In the genomic region with DNA sequence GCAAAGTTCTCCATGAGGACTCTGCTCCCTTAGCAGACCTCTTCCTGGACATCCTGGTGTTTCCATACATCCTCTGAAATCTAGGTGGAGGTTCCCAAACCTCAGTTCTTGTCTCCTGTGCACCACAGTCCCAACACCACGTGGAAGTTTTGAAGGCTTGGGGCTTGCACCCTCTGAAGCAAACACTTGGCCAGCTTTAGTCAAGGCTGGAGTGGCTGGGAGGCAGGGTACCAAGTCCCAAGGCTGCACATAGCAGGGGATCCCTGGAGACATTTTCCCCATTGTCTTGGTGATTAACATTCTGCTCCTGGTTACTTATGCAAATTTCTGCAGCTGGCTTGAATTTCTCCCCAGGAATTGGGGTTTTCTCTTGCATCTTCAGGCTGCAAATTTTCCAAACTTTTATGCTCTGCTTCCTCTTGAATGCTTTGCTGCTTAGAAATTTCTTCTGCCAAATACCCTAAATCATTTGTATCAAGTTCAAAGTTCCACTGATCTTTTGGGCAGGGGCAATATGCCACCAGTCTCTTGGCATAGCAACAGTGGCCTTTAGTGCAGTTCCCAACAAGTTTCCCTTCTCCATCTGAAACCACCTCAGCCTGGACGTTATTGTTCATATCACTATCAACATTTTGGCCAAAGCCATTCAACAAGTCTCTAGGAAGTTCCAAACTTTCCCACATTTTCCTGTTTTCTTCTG, we compare ENCODE assay signal across 10 cellular contexts. TPM values are rescaled to one million over a fixed set of nuclear protein-coding genes. Genes with fewer than 3 reads are reported as not detected.
DNase-seq lines count a peak whose midpoint lies in the region; FAIRE-seq and TF ChIP-seq lines count a peak whose summit lies in the region.
"Not testable (repeated sequence)": the region's sequence is repeated elsewhere in the genome, so short reads cannot be mapped to it uniquely, and the experiment has no call there.
"Had no signal": no experiment of that assay in that cellular context is flagged by ENCODE, and none has a peak within 500 bp of the region (broad histone marks: within the 10 kb centered on the region; RNA-seq: fewer than 3 reads in every experiment).

No MANE protein-coding gene starts in this region.

- H3K4me2 ChIP-seq in H9 (ENCODE audit: insufficient read depth, insufficient read length, low read length) (peak overlapping the region; percentile 31), H1 (ENCODE audit: insufficient read depth in 1 of 2, low read depth in 2 of 2, low read length in 2 of 2) (peak overlapping the region; percentile 35 to 56; a peak in 3 of 4 replicates)
- not testable (repeated sequence) for H3K4me2 ChIP-seq in neuronal stem cell (ENCODE audit: insufficient read depth, low read length, poor library complexity, severe bottlenecking)

- not testable (repeated sequence) for H2BK20ac ChIP-seq in H9 (ENCODE audit: low read depth, low read length, poor library complexity, severe bottlenecking)
- H2BK20ac ChIP-seq in H1 (ENCODE audit: low read length), result peak overlapping the region; percentile 100

- H3K4me3 ChIP-seq in NT2/D1 (ENCODE audit: insufficient read length, low read depth); liver (ENCODE audit: low read depth in 1 of 3, low read length in 3 of 3); neuronal stem cell (ENCODE audit: low read length in 2 of 2): not testable (repeated sequence)
- H3K4me3 ChIP-seq in H1 (ENCODE audit: extremely low read depth in 1 of 4, insufficient read depth in 2 of 4, low read depth in 3 of 4, low read length in 4 of 4), result peak overlapping the region in 1 of 4 experiments; percentile 10; a peak in 1 of 8 replicates
- H3K4me3 ChIP-seq in iPS-20b (ENCODE audit: low read length), result peak overlapping the region; percentile 28; the same call in 1 of the 2 replicates

- H2BK15ac ChIP-seq in H9 (ENCODE audit: low read depth, low read length); H1 (ENCODE audit: low read length); neuronal stem cell (ENCODE audit: low read length): not testable (repeated sequence)

- not testable (repeated sequence) for H3K36me3 ChIP-seq in NT2/D1 (ENCODE audit: insufficient read depth, insufficient read length, low read length); H1 (ENCODE audit: control insufficient read depth in 2 of 4, insufficient read depth in 4 of 4, low read length in 3 of 4); iPS-20b (ENCODE audit: insufficient read depth, low read depth, low read length); liver (ENCODE audit: control insufficient read depth in 4 of 4, insufficient read depth in 3 of 4, low read depth in 1 of 4, low read length in 3 of 4); neuronal stem cell (replicated peaks in 1 of 2; ENCODE audit: control insufficient read depth in 2 of 2, insufficient read depth in 2 of 2, low read length in 2 of 2)

- peaks cover 18 to 24% of the 10 kb centered on the region in 2 experiments for H3K9me3 Mint-ChIP-seq in H9

- H3K4ac ChIP-seq in H9 (ENCODE audit: low read depth, low read length); neuronal stem cell (ENCODE audit: low read length): not testable (repeated sequence)
- peak overlapping the region; percentile 87 for H3K4ac ChIP-seq in H1 (replicated peaks; ENCODE audit: insufficient read length, low read depth, low read length)

- not testable (repeated sequence) for H3T11ph ChIP-seq in H9 (ENCODE audit: low read length)

- H2BK120ac ChIP-seq in H9 (ENCODE audit: low read depth, low read length, poor library complexity, severe bottlenecking); neuronal stem cell (ENCODE audit: low read depth, low read length): not testable (repeated sequence)
- H2BK120ac ChIP-seq in H1 (replicated peaks; ENCODE audit: low read depth, low read length), result peak overlapping the region; percentile 92

- H3K27ac Mint-ChIP-seq in H9, result peak overlapping the region; percentile 83 to 98 (median 95)

- H4K91ac ChIP-seq in H9 (ENCODE audit: insufficient read length, low read depth, low read length); neuronal stem cell (ENCODE audit: low read depth, low read length, poor library complexity): not testable (repeated sequence)
- H4K91ac ChIP-seq in H1 (replicated peaks; ENCODE audit: insufficient read length, low read length), result peak overlapping the region; percentile 88

- TF ChIP-seq RAD21 in H1 (IDR thresholded peaks at IDR 0.05 in 1 of 2, conservative IDR thresholded peaks at IDR 0.05 in 1 of 2; ENCODE audit: low read depth in 2 of 2, low read length in 2 of 2); liver (IDR thresholded peaks at IDR 0.05): not testable (repeated sequence)

- not testable (repeated sequence) for H4K5ac ChIP-seq in H9 (ENCODE audit: insufficient read length, low read depth, low read length); H1 (ENCODE audit: insufficient read length, low read depth, low read length)

- H3K56ac ChIP-seq in H9 (ENCODE audit: insufficient read length, low read depth, low read length); H1 (replicated peaks; ENCODE audit: insufficient read length, low read depth, low read length): not testable (repeated sequence)

- TF ChIP-seq EP300 in H1 (IDR thresholded peaks at IDR 0.05; ENCODE audit: borderline replicate concordance in 1 of 2, low read depth in 2 of 2, low read length in 2 of 2), result not testable (repeated sequence)

- TF ChIP-seq POLR2A in H1 (IDR thresholded peaks at IDR 0.05; ENCODE audit: control extremely low read depth in 1 of 2, low read depth in 2 of 2, low read length in 2 of 2), result not testable (repeated sequence)

- H4K8ac ChIP-seq in H9 (replicated peaks; ENCODE audit: insufficient read length, low read depth, low read length); H1 (ENCODE audit: extremely low read depth, insufficient read depth, low read length); neuronal stem cell (ENCODE audit: low read depth, low read length): not testable (repeated sequence)

- peaks cover 27% of the 10 kb centered on the region; the same call in 1 of the 2 replicates for H3K4me1 ChIP-seq in H9 (ENCODE audit: insufficient read depth, low read length)
- not testable (repeated sequence) for H3K4me1 ChIP-seq in NT2/D1 (ENCODE audit: insufficient read depth, insufficient read length); neuronal stem cell (ENCODE audit: control insufficient read depth in 2 of 2, insufficient read depth in 1 of 2, low read depth in 1 of 2, low read length in 2 of 2)
- peaks cover 16 to 35% (median 23%) of the 10 kb centered on the region in 4 experiments for H3K4me1 ChIP-seq in H1 (replicated peaks in 1 of 4; ENCODE audit: control insufficient read depth in 3 of 4, insufficient read depth in 4 of 4, low read length in 3 of 4)
- peaks cover 31% of the 10 kb centered on the region for H3K4me1 ChIP-seq in iPS-20b (ENCODE audit: insufficient read depth, low read length)
- peaks cover 9 to 62% (median 28%) of the 10 kb centered on the region in 4 donors for H3K4me1 ChIP-seq in liver (ENCODE audit: control insufficient read depth in 4 of 4, insufficient read depth in 4 of 4, low read length in 3 of 4)

- peaks cover 53% of the 10 kb centered on the region in 2 experiments for H3K4me1 Mint-ChIP-seq in H9

- POLR2A ChIA-PET in H1 (lab: Charles Lee; ENCODE audit: partially characterized antibody), result interaction anchor here (0.7 to 1.2 kb wide), 2 partner anchors 56 to 209 kb away, joined by 3 read pairs; no protein-coding TSS in a partner anchor

- FAIRE-seq in H1 (lab: Jason Lieb, UNC), result peak; percentile 62

- not testable (repeated sequence) for H2AK5ac ChIP-seq in H9 (ENCODE audit: insufficient read length, low read length); neuronal stem cell (ENCODE audit: low read depth, low read length)
- H2AK5ac ChIP-seq in H1 (ENCODE audit: low read depth, low read length), result peak overlapping the region; percentile 75; the same call in 1 of the 2 replicates

- H3K27ac ChIP-seq in H9 (ENCODE audit: insufficient read length, low read depth, low read length) (peak overlapping the region; percentile 40), liver (ENCODE audit: low read depth in 1 of 2, low read length in 2 of 2) (peak overlapping the region; percentile 92 to 93)
- H3K27ac ChIP-seq in H1 (ENCODE audit: low read depth, low read length); iPS-20b (ENCODE audit: low read length); neuronal stem cell (replicated peaks; ENCODE audit: low read length): not testable (repeated sequence)

- no CpG with 5 or more reads among the region's 2 CpGs for WGBS in H9 (ENCODE audit: extremely low coverage, insufficient read length, low lambda C conversion rate)
- 17% methylated on average over 2 of the region's 2 CpGs; no CpG with 5 or more reads in 1 of the 2 experiments for WGBS in H1 (ENCODE audit: extremely low coverage in 1 of 2, insufficient coverage in 1 of 2, insufficient read length in 1 of 2, insufficient replicate concordance in 2 of 2, low coverage in 1 of 2, low lambda C conversion rate in 2 of 2, missing lambda C conversion rate in 1 of 2), 2 experiments
- 13% methylated on average over 2 of the region's 2 CpGs for WGBS in liver
- no CpG with 5 or more reads among the region's 2 CpGs for WGBS in neuronal stem cell (ENCODE audit: extremely low coverage in 2 of 2, insufficient read length in 2 of 2, insufficient replicate concordance in 1 of 2), 2 donors

- H3K9me3 ChIP-seq in H9 (ENCODE audit: control insufficient read depth, low read depth, low read length); NT2/D1 (ENCODE audit: insufficient read depth, low read length); H1 (ENCODE audit: insufficient read depth in 2 of 2, low read depth in 1 of 2, low read length in 1 of 2); iPS-20b (ENCODE audit: insufficient read depth, low read depth, low read length); liver (ENCODE audit: control insufficient read depth in 4 of 4, low read length in 3 of 4); neuronal stem cell (replicated peaks in 1 of 2; ENCODE audit: control insufficient read depth in 2 of 2, insufficient read depth in 1 of 2, low read depth in 1 of 2, low read length in 2 of 2): not testable (repeated sequence)

- not testable (repeated sequence) for H3K27me3 Mint-ChIP-seq in H9 (ENCODE audit: low read depth)

- not testable (repeated sequence) for H4K20me1 ChIP-seq in H9 (ENCODE audit: control insufficient read depth, insufficient read depth, insufficient read length); H1 (replicated peaks in 1 of 2; ENCODE audit: control insufficient read depth in 1 of 2, insufficient read depth in 2 of 2, low read length in 2 of 2)

- DNase-seq in H9 (peak; percentile 61), NT2/D1 (ENCODE audit: low read depth, low spot score) (peak; percentile 48)
- not testable (repeated sequence) for DNase-seq in H1 (ENCODE audit: low read depth in 1 of 2, low spot score in 2 of 2); neuronal stem cell (ENCODE audit: low spot score)

- H3K14ac ChIP-seq in H9 (ENCODE audit: insufficient read depth, low read length); H1 (ENCODE audit: insufficient read length); neuronal stem cell (ENCODE audit: low read length): not testable (repeated sequence)

- not testable (repeated sequence) for H3K79me2 ChIP-seq in H9 (ENCODE audit: insufficient read depth, low read length); H1 (ENCODE audit: control insufficient read depth in 1 of 2, insufficient read depth in 2 of 2, low read length in 2 of 2)

- H3K27me3 ChIP-seq in H9 (ENCODE audit: insufficient read depth, low read length); NT2/D1 (ENCODE audit: insufficient read depth, insufficient read length); H1 (replicated peaks in 1 of 4; ENCODE audit: control insufficient read depth in 3 of 4, extremely low read depth in 1 of 4, insufficient read depth in 3 of 4, low read length in 3 of 4); iPS-20b (ENCODE audit: insufficient read depth, low read length); liver (ENCODE audit: control insufficient read depth in 4 of 4, insufficient read depth in 4 of 4, low read length in 3 of 4); neuronal stem cell (ENCODE audit: control insufficient read depth in 3 of 3, insufficient read depth in 3 of 3, low read depth in 1 of 3, low read length in 3 of 3): not testable (repeated sequence)

- CTCF ChIA-PET in H1 (lab: Charles Lee; ENCODE audit: partially characterized antibody), result not testable (repeated sequence)

- H3K23me2 ChIP-seq in H9 (ENCODE audit: insufficient read length, low read depth, low read length, poor library complexity, severe bottlenecking); H1 (ENCODE audit: low read depth, low read length): not testable (repeated sequence)

- H2BK12ac ChIP-seq in H9 (ENCODE audit: insufficient read length, low read depth, low read length); neuronal stem cell (ENCODE audit: low read length): not testable (repeated sequence)
- H2BK12ac ChIP-seq in H1 (ENCODE audit: low read depth, low read length), result peak overlapping the region; percentile 94; the same call in 1 of the 2 replicates

- not testable (repeated sequence) for TF ChIP-seq CTCF in H9 (conservative IDR thresholded peaks at IDR 0.05); H1 (IDR thresholded peaks at IDR 0.05; ENCODE audit: control extremely low read depth in 1 of 3, insufficient read depth in 1 of 3, low read depth in 1 of 3, low read length in 3 of 3); liver (IDR thresholded peaks at IDR 0.05; ENCODE audit: low read depth, low read length, missing input control)

- peaks cover 3 to 27% (median 15%) of the 10 kb centered on the region in 3 experiments; a peak in 6 of 7 replicates for H3K36me3 Mint-ChIP-seq in H9 (ENCODE audit: insufficient read depth in 1 of 3, low read depth in 3 of 3)

- H3K9ac ChIP-seq in H9 (ENCODE audit: extremely low read depth, insufficient read length, low read length); NT2/D1 (ENCODE audit: insufficient read length, low read depth); H1 (replicated peaks in 1 of 4; ENCODE audit: extremely low read depth in 1 of 4, low read depth in 3 of 4, low read length in 3 of 4); neuronal stem cell (ENCODE audit: low read depth, low read length, poor library complexity): not testable (repeated sequence)
- H3K9ac ChIP-seq in iPS-20b (ENCODE audit: low read depth, low read length) (peak overlapping the region; percentile 18; the same call in 1 of the 2 replicates), liver (ENCODE audit: low read depth in 1 of 2, low read length in 2 of 2) (peak overlapping the region; percentile 8 to 77)

- H3K4me3 Mint-ChIP-seq in H9, result peak overlapping the region; percentile 4 to 70; a peak in 4 of 5 replicates

- not testable (repeated sequence) for H2AFZ ChIP-seq in H9 (ENCODE audit: low read length); H1 (ENCODE audit: low read length); neuronal stem cell (ENCODE audit: low read length)

- not testable (repeated sequence) for H2BK5ac ChIP-seq in H9 (ENCODE audit: insufficient read length, low read length); neuronal stem cell (ENCODE audit: low read length)
- peak overlapping the region; percentile 97; the same call in 1 of the 2 replicates for H2BK5ac ChIP-seq in H1 (ENCODE audit: low read depth, low read length)

- H3K18ac ChIP-seq in H9 (ENCODE audit: insufficient read length, low read depth, low read length), result not testable (repeated sequence)
- H3K18ac ChIP-seq in H1 (ENCODE audit: extremely low read depth, low read length) (peak overlapping the region; percentile 94), neuronal stem cell (ENCODE audit: low read length) (peak overlapping the region; percentile 55)

- not testable (repeated sequence) for H3K23ac ChIP-seq in H9 (ENCODE audit: insufficient read length, low read depth, low read length); H1 (ENCODE audit: insufficient read length); neuronal stem cell (ENCODE audit: low read depth, low read length, poor library complexity)

- not testable (repeated sequence) for H3K79me1 ChIP-seq in H9 (ENCODE audit: insufficient read depth, low read depth, low read length, poor library complexity, severe bottlenecking); H1 (ENCODE audit: low read depth, low read length); neuronal stem cell (ENCODE audit: low read depth, low read length)

RNA-seq across cellular contexts. Expression of a gene that starts 10.2 kb away (rescaled TPM):
- total RNA-seq in H9 (2021) (2.3 and 3.0 TPM in 2 replicates), liver (10 to 100 TPM in 1 of 2 donors, not detected in 1; 13.0 TPM)
- total RNA-seq in H1 (2021; fragmentation: NEBNext Ultra II Directional; extraction: Animal tissue kit (Norgen Biotek cat#: 25700)), result 3.6 and 5.4 TPM in 2 replicates
- polyA plus RNA-seq in H1 (2011; rRNA removed) (1.2 and 2.8 TPM in 2 replicates), liver (100 to 1,000 TPM in 1 of 2 donors, 10 to 100 TPM in 1; 16.6 to 751 TPM)
- polyA plus RNA-seq in H1 (2011; cell fraction: cytosol; rRNA removed), result 1.4 TPM
- polyA plus RNA-seq in H1 (2011; cell fraction: nucleus; rRNA removed), result 1.1 TPM
- polyA plus RNA-seq in H1 (2012, experiment 1 of 2), result 1.5 to 2.9 TPM (median 2.1 TPM) in 4 replicates
- polyA plus RNA-seq in H1 (2012, experiment 2 of 2), result 1.9 TPM
- 3.2 TPM for polyA plus RNA-seq in H1 (2013, experiment 1 of 2)
- 3.5 TPM for polyA plus RNA-seq in H1 (2013, experiment 2 of 2)
- polyA minus RNA-seq in H1 (2011; rRNA and poly(A)+ RNA removed), result 2.3 and 3.4 TPM in 2 replicates
- polyA minus RNA-seq in H1 (2011; cell fraction: cytosol; rRNA and poly(A)+ RNA removed), result 2.5 TPM
- polyA minus RNA-seq in H1 (2011; cell fraction: nucleus; rRNA and poly(A)+ RNA removed), result 0.60 TPM
- not detected for polyA plus RNA-seq in neuronal stem cell (2013, experiment 1 of 2)
- polyA plus RNA-seq in neuronal stem cell (2013, experiment 2 of 2), result not detected
- total RNA-seq: CD8-positive, alpha-beta T cell had no signal
- polyA plus RNA-seq: A549, BJ, CD14-positive monocyte had no signal
